ENCODE assay signal across 8 cellular contexts in genomic region chr17:75113798-75114551, GRCh38. TPM values are rescaled to one million over a fixed set of nuclear protein-coding genes. Genes with fewer than 3 reads are reported as not detected.
DNase-seq lines count a peak whose midpoint lies in the region; ATAC-seq and TF ChIP-seq lines count a peak whose summit lies in the region.

No MANE protein-coding gene starts in this region.

- ATAC-seq in CD4-positive, alpha-beta T cell (ENCODE audit: poor library complexity): peak; percentile 74
- ATAC-seq in right cardiac atrium (peak; percentile 77 to 78), aorta (ENCODE audit: low FRiP score) (peak; percentile 91)

- H3K36me3 Mint-ChIP-seq in CD4-positive, alpha-beta T cell (ENCODE audit: low read depth): peaks cover 17% of the 10 kb centered on the region
- peaks cover 23% of the 10 kb centered on the region for H3K36me3 Mint-ChIP-seq in T-helper 1 cell treated with Interleukin-12 subunit alpha and Interleukin-12 subunit beta and Interleukin-4 antibody, amounts not matched to agents 30 μg/mL and 1 μg/mL, for 36 hours (ENCODE audit: low read depth)

- no peaks in the 10 kb centered on the region for H3K9me3 Mint-ChIP-seq in CD4-positive, alpha-beta T cell
- H3K9me3 Mint-ChIP-seq in T-helper 1 cell treated with Interleukin-12 subunit alpha and Interleukin-12 subunit beta and Interleukin-4 antibody, amounts not matched to agents 30 μg/mL and 1 μg/mL, for 36 hours: no peaks in the 10 kb centered on the region

- H3K4me3 Mint-ChIP-seq in CD4-positive, alpha-beta T cell: peak overlapping the region; percentile 89
- H3K4me3 Mint-ChIP-seq in T-helper 1 cell treated with Interleukin-12 subunit alpha and Interleukin-12 subunit beta and Interleukin-4 antibody, amounts not matched to agents 30 μg/mL and 1 μg/mL, for 36 hours: peak overlapping the region; percentile 96

- CTCF ChIA-PET in CD4-positive, alpha-beta T cell (lab: Charles Lee): interaction anchor here (0.5 to 11.1 kb wide), 46 partner anchors 8 to 298 kb away, joined by 3 to 102 read pairs (median 5); partner anchors contain the start of genes ATP5PD, HID1, JPT1 and KCTD2

- H3K27ac Mint-ChIP-seq in CD4-positive, alpha-beta T cell: peak overlapping the region; percentile 81
- peak overlapping the region; percentile 95 for H3K27ac Mint-ChIP-seq in T-helper 1 cell treated with Interleukin-12 subunit alpha and Interleukin-12 subunit beta and Interleukin-4 antibody, amounts not matched to agents 30 μg/mL and 1 μg/mL, for 36 hours

- H3K4me1 ChIP-seq in right cardiac atrium (ENCODE audit: control insufficient read depth, insufficient read depth, low read length): peaks cover 4% of the 10 kb centered on the region
- no peaks in the 10 kb centered on the region for H3K4me1 ChIP-seq in aorta (ENCODE audit: control insufficient read depth in 1 of 2, insufficient read depth in 2 of 2, low read length in 2 of 2)

- 4% methylated on average over 22 of the region's 22 CpGs for WGBS in right cardiac atrium
- WGBS in aorta, 2 donors: 1% methylated on average over 22 of the region's 22 CpGs

- no peaks in the 10 kb centered on the region for H3K27me3 Mint-ChIP-seq in CD4-positive, alpha-beta T cell
- H3K27me3 Mint-ChIP-seq in T-helper 1 cell treated with Interleukin-12 subunit alpha and Interleukin-12 subunit beta and Interleukin-4 antibody, amounts not matched to agents 30 μg/mL and 1 μg/mL, for 36 hours (ENCODE audit: low read depth): no peaks in the 10 kb centered on the region

- no peaks in the 10 kb centered on the region for H3K36me3 ChIP-seq in aorta (ENCODE audit: control insufficient read depth in 1 of 2, insufficient read depth in 2 of 2, low read length in 1 of 2)

- H3K27me3 ChIP-seq in CD4-positive, alpha-beta T cell (ENCODE audit: control insufficient read depth, insufficient read depth, low read length): no peaks in the 10 kb centered on the region
- H3K27me3 ChIP-seq in right cardiac atrium (ENCODE audit: control insufficient read depth, insufficient read depth): no peaks in the 10 kb centered on the region
- H3K27me3 ChIP-seq in aorta (ENCODE audit: control insufficient read depth in 1 of 2, insufficient read depth in 2 of 2, low read length in 1 of 2): no peaks in the 10 kb centered on the region

- H3K4me3 ChIP-seq in right cardiac atrium (ENCODE audit: low read length) (peak overlapping the region; percentile 56), retinal pigment epithelial cell (ENCODE audit: low read length) (peak overlapping the region; percentile 40), aorta (ENCODE audit: low read length in 2 of 2) (peak overlapping the region in 1 of 2 donors; percentile 22)

- peak; percentile 80 to 90 (median 87) for DNase-seq in CD4-positive, alpha-beta T cell
- DNase-seq in GOT3 (lab: John Stamatoyannopoulos, UW): peak; percentile 63
- peak; percentile 25 to 81 for DNase-seq in NCI-H187 (lab: John Stamatoyannopoulos, UW)
- peak; percentile 89 to 94 (median 91) for DNase-seq in right cardiac atrium
- peak; percentile 49 for DNase-seq in retinal pigment epithelial cell (ENCODE audit: low read depth)
- peak; percentile 92 to 93 for DNase-seq in aorta

- POLR2A ChIA-PET in CD4-positive, alpha-beta T cell (lab: Charles Lee): interaction anchor here (0.5 to 3.4 kb wide), 38 partner anchors 8 to 459 kb away, joined by 3 to 37 read pairs (median 5); partner anchors contain the start of genes GRB2, HID1, JPT1 and MIF4GD

- TF ChIP-seq CTCF in CD4-positive, alpha-beta T cell (IDR thresholded peaks at IDR 0.05): peak; percentile 91
- TF ChIP-seq CTCF in retinal pigment epithelial cell (conservative IDR thresholded peaks at IDR 0.05; ENCODE audit: low read depth, low read length): peak; percentile 96

- no peak overlapping the region for H3K27ac ChIP-seq in CD4-positive, alpha-beta T cell (ENCODE audit: low read depth, low read length)
- H3K27ac ChIP-seq in angular gyrus (ENCODE audit: low read depth, low read length): peak overlapping the region; percentile 75
- H3K27ac ChIP-seq in right cardiac atrium (ENCODE audit: low read length): peak overlapping the region; percentile 92
- H3K27ac ChIP-seq in aorta (ENCODE audit: low read depth in 1 of 2, low read length in 2 of 2): no peak overlapping the region

- peaks cover 35% of the 10 kb centered on the region for H3K4me1 Mint-ChIP-seq in CD4-positive, alpha-beta T cell (ENCODE audit: low read depth)
- peaks cover 30% of the 10 kb centered on the region for H3K4me1 Mint-ChIP-seq in T-helper 1 cell treated with Interleukin-12 subunit alpha and Interleukin-12 subunit beta and Interleukin-4 antibody, amounts not matched to agents 30 μg/mL and 1 μg/mL, for 36 hours (ENCODE audit: low read depth)

- intact Hi-C loops in CD4-positive, alpha-beta T cell (cut with DNase I, micrococcal nuclease): loop anchor here (1.0 to 10.0 kb wide), 7 partner anchors 16 to 298 kb away; no protein-coding TSS in a partner anchor
- intact Hi-C loops in right cardiac atrium (cut with DNase I): loop anchor here (5.0 to 10.0 kb wide), 6 partner anchors 49 to 91 kb away; partner anchors contain the start of gene NUP85 (in 2 of the 4)
- intact Hi-C loops in aorta (cut with DNase I): loop anchor here (2.0 to 10.0 kb wide), 4 partner anchors 61 to 91 kb away; partner anchors contain the start of genes NUP85 (in 1 of the 2) and SUMO2 (in 1 of the 2)

- no peaks in the 10 kb centered on the region for H3K9me3 ChIP-seq in CD4-positive, alpha-beta T cell (ENCODE audit: control insufficient read depth, low read length)
- no peaks in the 10 kb centered on the region for H3K9me3 ChIP-seq in right cardiac atrium (ENCODE audit: control insufficient read depth, low read length)
- H3K9me3 ChIP-seq in aorta (ENCODE audit: control insufficient read depth, low read length): no peaks in the 10 kb centered on the region

RNA-seq across cellular contexts. Expression of gene ARMC7, which starts 4.2 kb away (rescaled TPM):
- total RNA-seq in CD4-positive, alpha-beta T cell: 1 to 10 TPM; 4.1 to 4.8 TPM
- total RNA-seq in right cardiac atrium (10 to 100 TPM in 1 of 4 donors, 1 to 10 TPM in 3; 9.4 to 10.9 (median 9.6) TPM), aorta (10 to 100 TPM in 1 of 2 donors, 1 to 10 TPM in 1; 8.7 to 19.4 TPM)
- polyA plus RNA-seq in right cardiac atrium (7.7 TPM), aorta (1 to 10 TPM; 4.9 to 8.6 TPM)

RNA-seq across cellular contexts. Expression of gene NT5C, which starts 17.6 kb away (rescaled TPM):
- 10 to 100 TPM; 14.1 to 16.1 TPM for total RNA-seq in CD4-positive, alpha-beta T cell
- total RNA-seq in right cardiac atrium (10 to 100 TPM; 29.1 to 35.9 (median 33.3) TPM), aorta (10 to 100 TPM; 24.7 to 29.6 TPM)
- polyA plus RNA-seq in right cardiac atrium (37.5 TPM), aorta (10 to 100 TPM; 28.7 to 93.0 TPM)

RNA-seq across cellular contexts. Expression of gene SLC16A5, which starts 26.2 kb away (rescaled TPM):
- total RNA-seq in CD4-positive, alpha-beta T cell: 10 to 100 TPM in 1 of 2 experiments, 1 to 10 TPM in 1; 9.2 to 11.0 TPM
- total RNA-seq in right cardiac atrium: 10 to 100 TPM; 12.7 to 21.6 (median 18.5) TPM
- polyA plus RNA-seq in right cardiac atrium: 12.7 TPM
- total RNA-seq in aorta: 10 to 100 TPM in 1 of 2 donors, 1 to 10 TPM in 1; 5.6 to 11.4 TPM
- polyA plus RNA-seq in aorta: 1 to 10 TPM; 7.8 to 7.9 TPM

RNA-seq across cellular contexts. Expression of gene JPT1, which starts 40.3 kb away (rescaled TPM):
- total RNA-seq in CD4-positive, alpha-beta T cell: 10 to 100 TPM; 21.3 to 25.5 TPM
- 10 to 100 TPM; 11.7 to 22.3 (median 17.9) TPM for total RNA-seq in right cardiac atrium
- polyA plus RNA-seq in right cardiac atrium: 40.5 TPM
- 10 to 100 TPM; 16.0 to 18.3 TPM for total RNA-seq in aorta
- polyA plus RNA-seq in aorta: 100 to 1,000 TPM in 1 of 2 donors, 10 to 100 TPM in 1; 10.8 to 144 TPM

Comparison
In these comparisons a context has a peak if more than half of its experiments do, and no peak if none do; other contexts are left out.
1. H3K27ac ChIP-seq: peak in angular gyrus (single experiment) and right cardiac atrium (single experiment); none in CD4-positive, alpha-beta T cell (single experiment) and aorta (0 of 2).
2. Peak in every context shown above with its lines, with median percentiles within 50 percentile points of each other: ATAC-seq and DNase-seq.